Comparison of ENCODE assay signal across 12 cellular contexts in genomic region chrX:136822337-136823095, GRCh38.
"Had no signal": no experiment of that assay in that cellular context is flagged by ENCODE, and none has a peak within 500 bp of the region (broad histone marks: within the 10 kb centered on the region; RNA-seq: fewer than 3 reads in every experiment).

No MANE protein-coding gene starts in this region.

- H3K4me1 ChIP-seq: heart left ventricle, thyroid gland, uterus had no signal

- H3K4me3 ChIP-seq: heart left ventricle, ovary, thyroid gland, uterus had no signal

- H3K36me3 ChIP-seq: ovary, thyroid gland, uterus had no signal

- ATAC-seq: activated CD4-positive, CD25-positive, alpha-beta regulatory T cell treated with anti-CD3 and anti-CD28 coated beads, Interleukin-2, amount 50 U/mL, for 24 hours; esophagus mucosa; left lobe of liver; T-helper 17 cell had no signal

- DNase-seq: amniotic stem cell, cerebellar nuclear complex, foreskin melanocyte, heart left ventricle, ovary, small intestine, T-helper 17 cell, thyroid gland had no signal

- H3K27me3 ChIP-seq: heart left ventricle, ovary, thyroid gland, uterus had no signal

- H3K27ac ChIP-seq: ovary, thyroid gland, uterus had no signal

- H3K9me3 ChIP-seq: heart left ventricle, ovary, thyroid gland, uterus had no signal
